8 cellular contexts compared by ENCODE assay signal in genomic region chr17:58666858-58667267, GRCh38. TPM values are rescaled to one million over a fixed set of nuclear protein-coding genes. Genes with fewer than 3 reads are reported as not detected.
DNase-seq lines count a peak whose midpoint lies in the region; ATAC-seq and TF ChIP-seq lines count a peak whose summit lies in the region.

No MANE protein-coding gene starts in this region.

- H3K9me2 ChIP-seq in HCT116 (ENCODE audit: insufficient read depth): no peaks in the 10 kb centered on the region

- no peaks in the 10 kb centered on the region for H3K27me3 ChIP-seq in HCT116 (ENCODE audit: insufficient read depth, low read length)
- no peaks in the 10 kb centered on the region for H3K27me3 ChIP-seq in lower lobe of right lung (ENCODE audit: low read depth)
- no peaks in the 10 kb centered on the region for H3K27me3 ChIP-seq in suprapubic skin

- no peaks in the 10 kb centered on the region for H3K36me3 ChIP-seq in HCT116 (ENCODE audit: control insufficient read depth in 1 of 2, insufficient read depth in 2 of 2, low read length in 2 of 2)
- H3K36me3 ChIP-seq in lower lobe of right lung: no peaks in the 10 kb centered on the region
- H3K36me3 ChIP-seq in suprapubic skin: no peaks in the 10 kb centered on the region

- H3K9ac ChIP-seq in HCT116 (ENCODE audit: low read length): peak overlapping the region; percentile 60

- TF ChIP-seq EP300 in suprapubic skin (IDR thresholded peaks at IDR 0.05): no peak

- H3K4me1 ChIP-seq in HCT116 (ENCODE audit: control insufficient read depth in 1 of 2, insufficient read depth in 2 of 2, low read length in 2 of 2): peaks cover 25 to 50% of the 10 kb centered on the region in 2 experiments; a peak in 3 of 4 replicates
- no peaks in the 10 kb centered on the region for H3K4me1 ChIP-seq in lower lobe of right lung
- no peaks in the 10 kb centered on the region for H3K4me1 ChIP-seq in suprapubic skin

- TF ChIP-seq CTCF in HCT116 (IDR thresholded peaks at IDR 0.05 in 2 of 3, conservative IDR thresholded peaks at IDR 0.05 in 1 of 3; ENCODE audit: borderline replicate concordance in 1 of 3, insufficient read depth in 1 of 3, low read depth in 2 of 3, low read length in 2 of 3) (no peak), lower lobe of right lung (IDR thresholded peaks at IDR 0.05) (no peak), suprapubic skin (IDR thresholded peaks at IDR 0.05) (no peak)

- intact Hi-C loops in HCT116 (cut with micrococcal nuclease): no loop called here
- intact Hi-C loops in lower lobe of right lung (cut with DNase I): no loop called here

- CTCF ChIA-PET in HCT116 (lab: Charles Lee): interaction anchor here (1.2 to 1.6 kb wide), 2 partner anchors 17 to 35 kb away, joined by 4 to 7 read pairs; no protein-coding TSS in a partner anchor

- no peak for TF ChIP-seq RAD21 in HCT116 (IDR thresholded peaks at IDR 0.05; ENCODE audit: low read depth)

- DNase-seq in HCT116 (ENCODE audit: low read depth, low spot score) (peak; percentile 81), SK-N-DZ (ENCODE audit: low spot score) (peak; percentile 66), lower lobe of right lung (peak; percentile 89), suprapubic skin (ENCODE audit: low spot score in 2 of 2) (peak in 1 of 2 donors; percentile 78), GM19240 (ENCODE audit: insufficient read length, low spot score) (no peak), AG08395 (ENCODE audit: low spot score) (no peak), NCI-H748 treated with DMSO at 0.1 percent for 48 hours (lab: John Stamatoyannopoulos, UW) (no peak)
- DNase-seq in central memory CD4-positive, alpha-beta T cell: peak; percentile 52

- H3K79me2 ChIP-seq in HCT116 (ENCODE audit: insufficient read depth, low read length): no peaks in the 10 kb centered on the region

- H4K20me1 ChIP-seq in HCT116 (ENCODE audit: insufficient read depth): no peaks in the 10 kb centered on the region

- H3K4me3 ChIP-seq in HCT116 (replicated peaks in 1 of 2; ENCODE audit: low read depth in 1 of 2, low read length in 2 of 2) (peak overlapping the region; percentile 26 to 46; a peak in 2 of 4 replicates), lower lobe of right lung (peak overlapping the region; percentile 36), suprapubic skin (peak overlapping the region; percentile 2)

- H2AFZ ChIP-seq in HCT116 (ENCODE audit: low read depth, low read length, poor library complexity, severe bottlenecking): peak overlapping the region; percentile 90

- no TSS peak for BruUV-seq in HCT116 (replicated peaks; lab: Mats Ljungman, UMichigan)

- 69% methylated on average over 19 of the region's 19 CpGs for WGBS in suprapubic skin

- H3K27ac ChIP-seq in HCT116 (ENCODE audit: low read depth, low read length) (no peak overlapping the region), lower lobe of right lung (peak overlapping the region; percentile 65), suprapubic skin (no peak overlapping the region)

- POLR2A ChIA-PET in HCT116 (lab: Charles Lee): interaction anchor here (0.6 to 9.9 kb wide), 6 partner anchors 8 to 148 kb away, joined by 3 to 162 read pairs (median 18); no protein-coding TSS in a partner anchor

- H3K9me3 ChIP-seq in HCT116 (ENCODE audit: control insufficient read depth in 1 of 2, insufficient read depth in 1 of 2, low read depth in 1 of 2, low read length in 2 of 2) (no peaks in the 10 kb centered on the region), lower lobe of right lung (no peaks in the 10 kb centered on the region), suprapubic skin (no peaks in the 10 kb centered on the region)

- H3K4me2 ChIP-seq in HCT116 (ENCODE audit: low read length): peak overlapping the region; percentile 81

- ATAC-seq in HCT116 (peak; percentile 49), lower lobe of right lung (peak; percentile 77 to 86)

- RAD21 ChIA-PET in HCT116 (lab: Charles Lee; ENCODE audit: low non-redundant PET in 1 of 2, low total read pairs in 2 of 2, uncharacterized antibody in 2 of 2, unreplicated experiment in 2 of 2): no interaction called here

- no peak for TF ChIP-seq POLR2A in HCT116 (IDR thresholded peaks at IDR 0.05; ENCODE audit: borderline replicate concordance, extremely low read depth, insufficient read depth, insufficient read length)
- no peak for TF ChIP-seq POLR2A in suprapubic skin (IDR thresholded peaks at IDR 0.05)

TF ChIP-seq in HCT116, 20 proteins besides CTCF, POLR2A, EP300 and RAD21:
- TF ChIP-seq SP1 (IDR thresholded peaks at IDR 0.05; ENCODE audit: low read depth) (no peak), ZFX (IDR thresholded peaks at IDR 0.05) (no peak), FOSL1 (IDR thresholded peaks at IDR 0.05; ENCODE audit: low read depth) (no peak), ZBTB33 (IDR thresholded peaks at IDR 0.05; ENCODE audit: extremely low read depth, insufficient replicate concordance, low read length) (no peak), MAX (IDR thresholded peaks at IDR 0.05) (no peak), ATF3 (IDR thresholded peaks at IDR 0.05) (no peak)
TF ChIP-seq in HCT116: peak in this region for 0.

RNA-seq across cellular contexts. Expression of gene TEX14, which starts 25.0 kb away (rescaled TPM):
- 0.89 TPM for total RNA-seq in HCT116 (2021; ENCODE audit: unreplicated experiment)
- 0.27 and 0.66 TPM in 2 replicates for polyA plus RNA-seq in HCT116 (2012)
- 16.8 and 17.5 TPM in 2 replicates for polyA plus RNA-seq in SK-N-DZ (2014; cell fraction: cytosol; rRNA removed)
- polyA plus RNA-seq in SK-N-DZ (2014; cell fraction: nucleus; rRNA removed): 21.6 and 30.1 TPM in 2 replicates
- 6.8 TPM for total RNA-seq in lower lobe of right lung
- under 1 TPM in 3 of 4 donors, not detected in 1; 0.15 to 0.34 (median 0.32) TPM for total RNA-seq in suprapubic skin

RNA-seq across cellular contexts. Expression of gene RAD51C, which starts 25.5 kb away (rescaled TPM):
- total RNA-seq in HCT116 (2021; ENCODE audit: unreplicated experiment) (94.9 TPM), lower lobe of right lung (21.0 TPM), suprapubic skin (10 to 100 TPM in 3 of 4 donors, 1 to 10 TPM in 1; 9.5 to 21.2 (median 11.8) TPM)
- polyA plus RNA-seq in HCT116 (2012): 41.7 and 62.9 TPM in 2 replicates
- polyA plus RNA-seq in SK-N-DZ (2014; cell fraction: cytosol; rRNA removed): 233 and 300 TPM in 2 replicates
- polyA plus RNA-seq in SK-N-DZ (2014; cell fraction: nucleus; rRNA removed): 114 and 162 TPM in 2 replicates

Comparison
In these comparisons a context has a peak if more than half of its experiments do, and no peak if none do; other contexts are left out.
1. DNase-seq: peak in HCT116 (single experiment), SK-N-DZ (single experiment), central memory CD4-positive, alpha-beta T cell (single experiment) and lower lobe of right lung (single experiment); none in GM19240 (single experiment), AG08395 (single experiment) and NCI-H748 treated with DMSO at 0.1 percent for 48 hours (single experiment).
2. Peak in every context shown above with its lines, with median percentiles within 50 percentile points of each other: H3K4me3 ChIP-seq.